Comparison of ENCODE assay signal across 1 cellular context in genomic region chr3:191051037-191051436, GRCh38.
TF ChIP-seq lines count a peak whose summit lies in the region.

No MANE protein-coding gene starts in this region.

TF ChIP-seq in HCT116, 20 proteins besides CTCF, POLR2A, EP300 and RAD21 (continued from another document):
- no peak for TF ChIP-seq ELF1 (IDR thresholded peaks at IDR 0.05; ENCODE audit: borderline replicate concordance, low read depth)
- TF ChIP-seq EZH2 (IDR thresholded peaks at IDR 0.05): no peak
- TF ChIP-seq YY1 (IDR thresholded peaks at IDR 0.05; ENCODE audit: extremely low read depth, insufficient replicate concordance, low read depth, low read length): no peak
- TF ChIP-seq MAX (IDR thresholded peaks at IDR 0.05): no peak
- TF ChIP-seq EZH2phosphoT487 (IDR thresholded peaks at IDR 0.05; ENCODE audit: borderline replicate concordance): no peak
- TF ChIP-seq FOSL1 (IDR thresholded peaks at IDR 0.05; ENCODE audit: low read depth): no peak
- TF ChIP-seq CEBPB (IDR thresholded peaks at IDR 0.05; ENCODE audit: low read depth): no peak
- TF ChIP-seq POLR2AphosphoS5 (IDR thresholded peaks at IDR 0.05; ENCODE audit: low read depth, low read length): no peak
- no peak for TF ChIP-seq SP1 (IDR thresholded peaks at IDR 0.05; ENCODE audit: low read depth)
- TF ChIP-seq EGR1 (IDR thresholded peaks at IDR 0.05; ENCODE audit: low read depth): no peak
- TF ChIP-seq TCF7L2 (IDR thresholded peaks at IDR 0.05; ENCODE audit: borderline replicate concordance, extremely low read depth, insufficient read depth, insufficient read length): no peak
